In the genomic region with DNA sequence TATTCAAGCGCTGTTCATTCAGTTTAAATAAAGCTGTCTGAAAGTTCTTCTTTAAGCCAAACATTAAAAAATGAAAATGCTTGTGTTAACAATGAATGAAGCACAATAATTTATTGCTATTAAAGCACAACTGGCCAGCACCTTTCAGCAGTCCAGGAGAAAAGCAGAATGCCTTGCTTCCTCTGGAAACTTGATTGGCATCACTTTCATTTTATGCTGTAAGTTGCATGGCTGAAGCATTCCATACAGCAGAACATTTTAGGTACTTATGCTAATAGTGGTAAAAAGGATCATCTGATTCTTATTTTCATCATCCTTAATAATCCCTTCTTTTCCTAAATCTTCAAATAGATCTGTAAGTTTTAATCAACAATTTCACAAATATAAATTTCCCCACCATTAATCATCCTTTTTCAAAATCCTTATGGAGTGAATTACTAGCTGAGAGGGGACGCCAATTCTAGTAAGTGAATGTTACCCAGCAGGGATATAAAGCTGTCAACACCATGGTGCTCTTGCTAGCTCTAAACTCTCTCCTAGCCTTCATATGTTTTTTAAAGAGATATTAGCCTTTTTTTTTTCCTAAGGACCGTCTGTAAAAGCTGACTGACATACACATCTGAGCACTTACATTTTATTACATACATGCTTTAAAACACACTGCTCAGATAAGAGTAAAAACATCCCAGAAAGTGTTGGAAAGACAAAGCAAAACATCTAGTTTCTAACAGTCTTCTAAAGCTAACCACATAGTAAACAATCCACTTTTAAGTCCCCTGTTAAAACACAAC, we compare ENCODE assay signal across 1 cellular context.
A peak's percentile ranks its signal among the peaks of the same experiment; 100 is the strongest.
TF ChIP-seq lines count a peak whose summit lies in the region.

No MANE protein-coding gene starts in this region.

TF ChIP-seq in K562, 482 proteins besides CTCF, POLR2A, EP300 and RAD21:
- TF ChIP-seq, protein P1, sequence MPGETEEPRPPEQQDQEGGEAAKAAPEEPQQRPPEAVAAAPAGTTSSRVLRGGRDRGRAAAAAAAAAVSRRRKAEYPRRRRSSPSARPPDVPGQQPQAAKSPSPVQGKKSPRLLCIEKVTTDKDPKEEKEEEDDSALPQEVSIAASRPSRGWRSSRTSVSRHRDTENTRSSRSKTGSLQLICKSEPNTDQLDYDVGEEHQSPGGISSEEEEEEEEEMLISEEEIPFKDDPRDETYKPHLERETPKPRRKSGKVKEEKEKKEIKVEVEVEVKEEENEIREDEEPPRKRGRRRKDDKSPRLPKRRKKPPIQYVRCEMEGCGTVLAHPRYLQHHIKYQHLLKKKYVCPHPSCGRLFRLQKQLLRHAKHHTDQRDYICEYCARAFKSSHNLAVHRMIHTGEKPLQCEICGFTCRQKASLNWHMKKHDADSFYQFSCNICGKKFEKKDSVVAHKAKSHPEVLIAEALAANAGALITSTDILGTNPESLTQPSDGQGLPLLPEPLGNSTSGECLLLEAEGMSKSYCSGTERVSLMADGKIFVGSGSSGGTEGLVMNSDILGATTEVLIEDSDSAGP (CRISPR knock-in tag; IDR thresholded peaks at IDR 0.05), result peak; percentile 67
- TF ChIP-seq MEIS2 (IDR thresholded peaks at IDR 0.05; ENCODE audit: partially characterized antibody), result peak; percentile 89
- TF ChIP-seq, protein P2, sequence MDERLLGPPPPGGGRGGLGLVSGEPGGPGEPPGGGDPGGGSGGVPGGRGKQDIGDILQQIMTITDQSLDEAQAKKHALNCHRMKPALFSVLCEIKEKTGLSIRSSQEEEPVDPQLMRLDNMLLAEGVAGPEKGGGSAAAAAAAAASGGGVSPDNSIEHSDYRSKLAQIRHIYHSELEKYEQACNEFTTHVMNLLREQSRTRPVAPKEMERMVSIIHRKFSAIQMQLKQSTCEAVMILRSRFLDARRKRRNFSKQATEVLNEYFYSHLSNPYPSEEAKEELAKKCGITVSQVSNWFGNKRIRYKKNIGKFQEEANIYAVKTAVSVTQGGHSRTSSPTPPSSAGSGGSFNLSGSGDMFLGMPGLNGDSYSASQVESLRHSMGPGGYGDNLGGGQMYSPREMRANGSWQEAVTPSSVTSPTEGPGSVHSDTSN (CRISPR knock-in tag; IDR thresholded peaks at IDR 0.05; ENCODE audit: low read depth), result no peak
- TF ChIP-seq, protein P2 (tag; conservative IDR thresholded peaks at IDR 0.05; ENCODE audit: low read depth), result peak; percentile 92
- peak; percentile 27; the same call in 1 of the 2 replicates for TF ChIP-seq PKNOX1 (IDR thresholded peaks at IDR 0.05)
- 0 out of 2 replicates have a peak, but pooled peaks have one; percentile 6 for TF ChIP-seq GABPA (tag; conservative IDR thresholded peaks at IDR 0.05; ENCODE audit: low read depth)
- TF ChIP-seq, protein P3, sequence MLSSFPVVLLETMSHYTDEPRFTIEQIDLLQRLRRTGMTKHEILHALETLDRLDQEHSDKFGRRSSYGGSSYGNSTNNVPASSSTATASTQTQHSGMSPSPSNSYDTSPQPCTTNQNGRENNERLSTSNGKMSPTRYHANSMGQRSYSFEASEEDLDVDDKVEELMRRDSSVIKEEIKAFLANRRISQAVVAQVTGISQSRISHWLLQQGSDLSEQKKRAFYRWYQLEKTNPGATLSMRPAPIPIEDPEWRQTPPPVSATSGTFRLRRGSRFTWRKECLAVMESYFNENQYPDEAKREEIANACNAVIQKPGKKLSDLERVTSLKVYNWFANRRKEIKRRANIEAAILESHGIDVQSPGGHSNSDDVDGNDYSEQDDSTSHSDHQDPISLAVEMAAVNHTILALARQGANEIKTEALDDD (IDR thresholded peaks at IDR 0.05), result 0 out of 2 replicates have a peak, but pooled peaks have one; percentile 32
- no peak for TF ChIP-seq YBX1 (IDR thresholded peaks at IDR 0.05)
- no peak for TF ChIP-seq SMC3 (conservative IDR thresholded peaks at IDR 0.05; ENCODE audit: insufficient read depth, low read depth, low read length)
